Comparison of ENCODE assay signal across 1 cellular context in genomic region chr20:50431066-50431450, GRCh38.
TF ChIP-seq lines count a peak whose summit lies in the region.

No MANE protein-coding gene starts in this region.

TF ChIP-seq in GM23338, 12 proteins besides CTCF, POLR2A, EP300 and RAD21:
- TF ChIP-seq ETS1 (IDR thresholded peaks at IDR 0.05) (no peak), STAT1 (IDR thresholded peaks at IDR 0.05; ENCODE audit: unreplicated experiment) (no peak), NANOG (IDR thresholded peaks at IDR 0.05; ENCODE audit: borderline replicate concordance) (no peak), EZH2 (IDR thresholded peaks at IDR 0.05; ENCODE audit: low read depth, unreplicated experiment) (no peak), ZNF462 (CRISPR knock-in tag; IDR thresholded peaks at IDR 0.05) (no peak), JUNB (IDR thresholded peaks at IDR 0.05; ENCODE audit: unreplicated experiment) (no peak), POLR2AphosphoS5 (IDR thresholded peaks at IDR 0.05; ENCODE audit: low read depth) (no peak), EZH2phosphoT487 (IDR thresholded peaks at IDR 0.05; ENCODE audit: unreplicated experiment) (no peak), ZNF114 (CRISPR knock-in tag; IDR thresholded peaks at IDR 0.05) (no peak), CREB1 (CRISPR knock-in tag; IDR thresholded peaks at IDR 0.05; ENCODE audit: low read depth) (no peak), ZNF331 (CRISPR knock-in tag; IDR thresholded peaks at IDR 0.05; ENCODE audit: low read depth) (no peak)
- TF ChIP-seq, protein P1, sequence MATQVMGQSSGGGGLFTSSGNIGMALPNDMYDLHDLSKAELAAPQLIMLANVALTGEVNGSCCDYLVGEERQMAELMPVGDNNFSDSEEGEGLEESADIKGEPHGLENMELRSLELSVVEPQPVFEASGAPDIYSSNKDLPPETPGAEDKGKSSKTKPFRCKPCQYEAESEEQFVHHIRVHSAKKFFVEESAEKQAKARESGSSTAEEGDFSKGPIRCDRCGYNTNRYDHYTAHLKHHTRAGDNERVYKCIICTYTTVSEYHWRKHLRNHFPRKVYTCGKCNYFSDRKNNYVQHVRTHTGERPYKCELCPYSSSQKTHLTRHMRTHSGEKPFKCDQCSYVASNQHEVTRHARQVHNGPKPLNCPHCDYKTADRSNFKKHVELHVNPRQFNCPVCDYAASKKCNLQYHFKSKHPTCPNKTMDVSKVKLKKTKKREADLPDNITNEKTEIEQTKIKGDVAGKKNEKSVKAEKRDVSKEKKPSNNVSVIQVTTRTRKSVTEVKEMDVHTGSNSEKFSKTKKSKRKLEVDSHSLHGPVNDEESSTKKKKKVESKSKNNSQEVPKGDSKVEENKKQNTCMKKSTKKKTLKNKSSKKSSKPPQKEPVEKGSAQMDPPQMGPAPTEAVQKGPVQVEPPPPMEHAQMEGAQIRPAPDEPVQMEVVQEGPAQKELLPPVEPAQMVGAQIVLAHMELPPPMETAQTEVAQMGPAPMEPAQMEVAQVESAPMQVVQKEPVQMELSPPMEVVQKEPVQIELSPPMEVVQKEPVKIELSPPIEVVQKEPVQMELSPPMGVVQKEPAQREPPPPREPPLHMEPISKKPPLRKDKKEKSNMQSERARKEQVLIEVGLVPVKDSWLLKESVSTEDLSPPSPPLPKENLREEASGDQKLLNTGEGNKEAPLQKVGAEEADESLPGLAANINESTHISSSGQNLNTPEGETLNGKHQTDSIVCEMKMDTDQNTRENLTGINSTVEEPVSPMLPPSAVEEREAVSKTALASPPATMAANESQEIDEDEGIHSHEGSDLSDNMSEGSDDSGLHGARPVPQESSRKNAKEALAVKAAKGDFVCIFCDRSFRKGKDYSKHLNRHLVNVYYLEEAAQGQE (IDR thresholded peaks at IDR 0.05; ENCODE audit: unreplicated experiment) = no peak
